ENCODE assay signal across 2 cellular contexts in the genomic region with DNA sequence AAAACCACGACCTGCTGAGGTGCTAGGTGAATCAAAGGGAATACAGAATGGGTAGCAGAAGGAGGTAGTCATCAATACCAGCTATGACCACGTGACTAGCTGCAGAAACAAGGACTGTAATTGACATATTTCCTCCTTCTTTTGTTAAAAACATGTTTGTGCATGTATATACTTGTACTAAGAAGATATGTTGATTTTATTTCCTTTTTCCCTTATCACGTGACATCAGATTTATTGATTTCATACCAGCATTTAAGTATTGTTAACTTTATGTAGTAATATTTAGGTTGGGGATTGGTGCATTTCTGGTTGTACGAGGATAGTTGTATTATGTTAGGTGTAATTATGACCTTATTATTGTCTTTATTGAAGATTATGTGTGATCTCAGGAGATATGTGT.
A peak's percentile ranks its signal among the peaks of the same experiment; 100 is the strongest.
TF ChIP-seq lines count a peak whose summit lies in the region.

No MANE protein-coding gene starts in this region.

TF ChIP-seq in HepG2, 621 proteins besides CTCF, POLR2A, EP300 and RAD21:
- TF ChIP-seq RAD51 (IDR thresholded peaks at IDR 0.05; ENCODE audit: borderline replicate concordance) (peak; percentile 85), RNF2 (conservative IDR thresholded peaks at IDR 0.05; ENCODE audit: low read depth) (no peak)
TF ChIP-seq in HepG2: peak in this region for 1.

TF ChIP-seq in K562, 482 proteins besides CTCF, POLR2A, EP300 and RAD21:
- TF ChIP-seq ZBTB1 (CRISPR knock-in tag; IDR thresholded peaks at IDR 0.05; ENCODE audit: borderline replicate concordance, low read depth) (no peak), PTBP1 (IDR thresholded peaks at IDR 0.05; ENCODE audit: low read depth, low read length) (no peak), RAD51 (IDR thresholded peaks at IDR 0.05; ENCODE audit: borderline replicate concordance, low read depth) (peak; percentile 39; the same call in 1 of the 2 replicates), ZNF354B (CRISPR knock-in tag; IDR thresholded peaks at IDR 0.05) (no peak), ZNF707 (CRISPR knock-in tag; conservative IDR thresholded peaks at IDR 0.05) (no peak)
- TF ChIP-seq, protein P1, sequence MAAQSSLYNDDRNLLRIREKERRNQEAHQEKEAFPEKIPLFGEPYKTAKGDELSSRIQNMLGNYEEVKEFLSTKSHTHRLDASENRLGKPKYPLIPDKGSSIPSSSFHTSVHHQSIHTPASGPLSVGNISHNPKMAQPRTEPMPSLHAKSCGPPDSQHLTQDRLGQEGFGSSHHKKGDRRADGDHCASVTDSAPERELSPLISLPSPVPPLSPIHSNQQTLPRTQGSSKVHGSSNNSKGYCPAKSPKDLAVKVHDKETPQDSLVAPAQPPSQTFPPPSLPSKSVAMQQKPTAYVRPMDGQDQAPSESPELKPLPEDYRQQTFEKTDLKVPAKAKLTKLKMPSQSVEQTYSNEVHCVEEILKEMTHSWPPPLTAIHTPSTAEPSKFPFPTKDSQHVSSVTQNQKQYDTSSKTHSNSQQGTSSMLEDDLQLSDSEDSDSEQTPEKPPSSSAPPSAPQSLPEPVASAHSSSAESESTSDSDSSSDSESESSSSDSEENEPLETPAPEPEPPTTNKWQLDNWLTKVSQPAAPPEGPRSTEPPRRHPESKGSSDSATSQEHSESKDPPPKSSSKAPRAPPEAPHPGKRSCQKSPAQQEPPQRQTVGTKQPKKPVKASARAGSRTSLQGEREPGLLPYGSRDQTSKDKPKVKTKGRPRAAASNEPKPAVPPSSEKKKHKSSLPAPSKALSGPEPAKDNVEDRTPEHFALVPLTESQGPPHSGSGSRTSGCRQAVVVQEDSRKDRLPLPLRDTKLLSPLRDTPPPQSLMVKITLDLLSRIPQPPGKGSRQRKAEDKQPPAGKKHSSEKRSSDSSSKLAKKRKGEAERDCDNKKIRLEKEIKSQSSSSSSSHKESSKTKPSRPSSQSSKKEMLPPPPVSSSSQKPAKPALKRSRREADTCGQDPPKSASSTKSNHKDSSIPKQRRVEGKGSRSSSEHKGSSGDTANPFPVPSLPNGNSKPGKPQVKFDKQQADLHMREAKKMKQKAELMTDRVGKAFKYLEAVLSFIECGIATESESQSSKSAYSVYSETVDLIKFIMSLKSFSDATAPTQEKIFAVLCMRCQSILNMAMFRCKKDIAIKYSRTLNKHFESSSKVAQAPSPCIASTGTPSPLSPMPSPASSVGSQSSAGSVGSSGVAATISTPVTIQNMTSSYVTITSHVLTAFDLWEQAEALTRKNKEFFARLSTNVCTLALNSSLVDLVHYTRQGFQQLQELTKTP (IDR thresholded peaks at IDR 0.05; ENCODE audit: low read depth in 1 of 2, partially characterized antibody in 2 of 2): no peak
- TF ChIP-seq, protein P2, sequence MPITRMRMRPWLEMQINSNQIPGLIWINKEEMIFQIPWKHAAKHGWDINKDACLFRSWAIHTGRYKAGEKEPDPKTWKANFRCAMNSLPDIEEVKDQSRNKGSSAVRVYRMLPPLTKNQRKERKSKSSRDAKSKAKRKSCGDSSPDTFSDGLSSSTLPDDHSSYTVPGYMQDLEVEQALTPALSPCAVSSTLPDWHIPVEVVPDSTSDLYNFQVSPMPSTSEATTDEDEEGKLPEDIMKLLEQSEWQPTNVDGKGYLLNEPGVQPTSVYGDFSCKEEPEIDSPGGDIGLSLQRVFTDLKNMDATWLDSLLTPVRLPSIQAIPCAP (CRISPR knock-in tag; IDR thresholded peaks at IDR 0.05; ENCODE audit: borderline replicate concordance): no peak
- TF ChIP-seq, protein P3, sequence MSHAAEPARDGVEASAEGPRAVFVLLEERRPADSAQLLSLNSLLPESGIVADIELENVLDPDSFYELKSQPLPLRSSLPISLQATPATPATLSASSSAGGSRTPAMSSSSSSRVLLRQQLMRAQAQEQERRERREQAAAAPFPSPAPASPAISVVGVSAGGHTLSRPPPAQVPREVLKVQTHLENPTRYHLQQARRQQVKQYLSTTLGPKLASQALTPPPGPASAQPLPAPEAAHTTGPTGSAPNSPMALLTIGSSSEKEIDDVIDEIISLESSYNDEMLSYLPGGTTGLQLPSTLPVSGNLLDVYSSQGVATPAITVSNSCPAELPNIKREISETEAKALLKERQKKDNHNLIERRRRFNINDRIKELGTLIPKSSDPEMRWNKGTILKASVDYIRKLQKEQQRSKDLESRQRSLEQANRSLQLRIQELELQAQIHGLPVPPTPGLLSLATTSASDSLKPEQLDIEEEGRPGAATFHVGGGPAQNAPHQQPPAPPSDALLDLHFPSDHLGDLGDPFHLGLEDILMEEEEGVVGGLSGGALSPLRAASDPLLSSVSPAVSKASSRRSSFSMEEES (CRISPR knock-in tag; IDR thresholded peaks at IDR 0.05): peak; percentile 86
